Comparison of ENCODE assay signal across 8 cellular contexts in genomic region chr4:110196206-110196870, GRCh38. TPM values are rescaled to one million over a fixed set of nuclear protein-coding genes. Genes with fewer than 3 reads are reported as not detected.
DNase-seq lines count a peak whose midpoint lies in the region; ATAC-seq, FAIRE-seq and TF ChIP-seq lines count a peak whose summit lies in the region.

No MANE protein-coding gene starts in this region.

- H3K36me3 Mint-ChIP-seq in central memory CD8-positive, alpha-beta T cell (ENCODE audit: insufficient read depth), result peaks cover 9% of the 10 kb centered on the region

- peaks cover 32% of the 10 kb centered on the region for H3K4me1 Mint-ChIP-seq in central memory CD8-positive, alpha-beta T cell

- FAIRE-seq in kidney (lab: Jason Lieb, UNC), result no peak

- no peaks in the 10 kb centered on the region for H3K27me3 Mint-ChIP-seq in central memory CD8-positive, alpha-beta T cell

- H4K20me1 ChIP-seq in Karpas-422 (ENCODE audit: insufficient read depth, low read depth, low read length), result no peaks in the 10 kb centered on the region

- H3K9ac ChIP-seq in Karpas-422 (ENCODE audit: low read length) (peak overlapping the region; percentile 98), kidney (ENCODE audit: low read length in 2 of 2) (peak overlapping the region; percentile 53 to 81)

- peak; percentile 64 for DNase-seq in GDM1 (lab: John Stamatoyannopoulos, UW)
- DNase-seq in Karpas-422, result peak; percentile 80
- no peak for DNase-seq in central memory CD8-positive, alpha-beta T cell (ENCODE audit: low spot score in 2 of 2)
- peak; percentile 89 for DNase-seq in kidney
- DNase-seq in stimulated activated CD4-positive, alpha-beta T cell treated with anti-CD3 and anti-CD28 coated beads, Interleukin-15, amount 100 ng/mL, for 24 hours, result peak; percentile 69
- DNase-seq in NCI-H774 (lab: John Stamatoyannopoulos, UW), result no peak

- H3K4me3 Mint-ChIP-seq in central memory CD8-positive, alpha-beta T cell, result peak overlapping the region; percentile 90

- H3K9me3 ChIP-seq in Karpas-422 (ENCODE audit: low read length), result no peaks in the 10 kb centered on the region
- no peaks in the 10 kb centered on the region for H3K9me3 ChIP-seq in kidney (ENCODE audit: control insufficient read depth in 1 of 2, low read length in 2 of 2)

- peaks cover 67% of the 10 kb centered on the region for H3K79me2 ChIP-seq in Karpas-422 (ENCODE audit: low read length)

- H3K4me3 ChIP-seq in Karpas-422 (ENCODE audit: low read length), result peak overlapping the region; percentile 90
- H3K4me3 ChIP-seq in kidney (ENCODE audit: low read length in 2 of 2), result peak overlapping the region; percentile 81 to 92

- ATAC-seq in GM21737 (IDR thresholded peaks at IDR 0.05; ENCODE audit: unreplicated experiment), result peak; percentile 24
- peak; percentile 5 for ATAC-seq in central memory CD8-positive, alpha-beta T cell (replicated peaks; ENCODE audit: extremely low read depth, poor library complexity, severe bottlenecking)

- H3K27ac Mint-ChIP-seq in central memory CD8-positive, alpha-beta T cell (ENCODE audit: low read depth), result peak overlapping the region; percentile 84

- H3K4me2 ChIP-seq in Karpas-422 (ENCODE audit: low read depth, low read length, poor library complexity, severe bottlenecking), result peak overlapping the region; percentile 94

- H3K4me1 ChIP-seq in Karpas-422 (ENCODE audit: low read length), result peaks cover 46% of the 10 kb centered on the region
- peaks cover 10 to 15% of the 10 kb centered on the region in 2 donors for H3K4me1 ChIP-seq in kidney (ENCODE audit: control insufficient read depth in 1 of 2, insufficient read depth in 1 of 2, low read depth in 1 of 2, low read length in 2 of 2)

- no peaks in the 10 kb centered on the region for H3K9me3 Mint-ChIP-seq in central memory CD8-positive, alpha-beta T cell

- H3K27me3 ChIP-seq in Karpas-422 (ENCODE audit: low read length), result no peaks in the 10 kb centered on the region

- no peaks in the 10 kb centered on the region for H3K9me2 ChIP-seq in Karpas-422 (replicated peaks; ENCODE audit: insufficient read depth, low read length)

- H3K36me3 ChIP-seq in Karpas-422 (ENCODE audit: insufficient read depth, low read length), result peaks cover 22% of the 10 kb centered on the region
- H3K36me3 ChIP-seq in kidney (ENCODE audit: control insufficient read depth in 1 of 2, insufficient read depth in 2 of 2, low read length in 2 of 2), result no peaks in the 10 kb centered on the region

- intact Hi-C loops in kidney (cut with DNase I), result no loop called here

- H3K27ac ChIP-seq in Karpas-422 (ENCODE audit: low read length) (peak overlapping the region; percentile 92), VCaP (peak overlapping the region; percentile 95), kidney (ENCODE audit: low read depth in 2 of 2, low read length in 2 of 2) (peak overlapping the region; percentile 79 to 83)

- TF ChIP-seq CTCF in VCaP (conservative IDR thresholded peaks at IDR 0.05) (no peak), kidney (IDR thresholded peaks at IDR 0.05; ENCODE audit: borderline replicate concordance, extremely low read depth, insufficient read depth) (no peak)

- H2AFZ ChIP-seq in Karpas-422 (ENCODE audit: low read length), result no peak overlapping the region

RNA-seq across cellular contexts. Expression of gene ELOVL6, which starts 2.1 kb away (rescaled TPM):
- 19.4 and 42.4 TPM in 2 replicates for total RNA-seq in Karpas-422 (2014; rRNA removed; shearing (Covaris generic); ENCODE audit: low replicate concordance)
- total RNA-seq in kidney, result 10.7 TPM
- polyA plus RNA-seq in kidney (ENCODE audit: insufficient read depth, low read depth, low replicate concordance), result 21.5 TPM

Comparison
In these comparisons a context has a peak if more than half of its experiments do, and no peak if none do; other contexts are left out.
1. DNase-seq: peak in GDM1 (single experiment), Karpas-422 (single experiment), kidney (single experiment) and stimulated activated CD4-positive, alpha-beta T cell treated with anti-CD3 and anti-CD28 coated beads, Interleukin-15, amount 100 ng/mL, for 24 hours (single experiment); none in central memory CD8-positive, alpha-beta T cell (0 of 2) and NCI-H774 (single experiment).
2. Peak in every context shown above with its lines, with median percentiles within 50 percentile points of each other: H3K27ac ChIP-seq.